Comparison of ENCODE assay signal across 1 cellular context in the genomic region with DNA sequence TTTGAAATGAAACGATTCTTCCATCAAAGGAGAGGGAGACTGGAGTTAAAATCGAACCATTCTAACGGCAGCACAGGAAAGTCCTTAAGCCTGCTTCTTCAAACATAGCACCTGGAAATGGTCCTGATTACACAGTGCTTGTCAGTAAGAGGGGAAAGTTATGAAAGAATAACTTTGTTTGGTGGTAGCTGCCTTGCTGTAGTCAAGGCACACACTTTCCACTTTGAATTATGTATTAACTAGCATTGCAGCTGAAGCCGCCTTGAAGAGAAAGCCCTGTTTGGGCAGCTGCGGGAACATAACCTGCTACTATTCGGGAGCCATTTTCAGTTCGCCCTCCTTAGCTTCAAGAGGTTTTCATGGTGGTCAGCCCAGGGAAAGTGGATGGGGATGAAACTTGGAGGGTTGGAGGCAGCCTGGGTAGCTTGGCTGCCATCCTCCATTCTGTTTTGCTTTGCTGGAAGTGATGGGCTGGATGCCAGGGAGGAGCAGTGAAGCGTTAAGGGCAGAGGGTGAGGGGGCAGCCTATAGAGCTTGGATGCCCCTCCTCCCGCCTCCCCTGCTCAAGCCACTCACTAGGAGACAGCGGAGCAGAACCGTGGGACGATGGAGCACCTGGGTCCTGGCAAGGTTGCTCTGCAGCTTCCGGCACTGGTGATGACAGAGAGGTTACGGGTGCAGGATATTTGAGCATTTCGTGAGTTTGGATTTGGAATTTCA.
TF ChIP-seq lines count a peak whose summit lies in the region.

No MANE protein-coding gene starts in this region.

TF ChIP-seq in HepG2, 621 proteins besides CTCF, POLR2A, EP300 and RAD21:
- TF ChIP-seq TOE1 (CRISPR knock-in tag; IDR thresholded peaks at IDR 0.05) (no peak), SP4 (CRISPR knock-in tag; IDR thresholded peaks at IDR 0.05) (0 out of 2 replicates have a peak, but pooled peaks have one; percentile 37), ZNF263 (CRISPR knock-in tag; IDR thresholded peaks at IDR 0.05) (peak; percentile 61), ZBTB7B (CRISPR knock-in tag; IDR thresholded peaks at IDR 0.05) (0 out of 2 replicates have a peak, but pooled peaks have one; percentile 20), ZNF253 (CRISPR knock-in tag; IDR thresholded peaks at IDR 0.05; ENCODE audit: borderline replicate concordance) (no peak), ZNF256 (CRISPR knock-in tag; conservative IDR thresholded peaks at IDR 0.05) (no peak), SIX1 (CRISPR knock-in tag; IDR thresholded peaks at IDR 0.05; ENCODE audit: borderline replicate concordance) (no peak), AHR (CRISPR knock-in tag; IDR thresholded peaks at IDR 0.05) (no peak), THYN1 (CRISPR knock-in tag; IDR thresholded peaks at IDR 0.05; ENCODE audit: borderline replicate concordance, low read depth) (no peak), ZNF143 (CRISPR knock-in tag; IDR thresholded peaks at IDR 0.05) (no peak), ZNF570 (CRISPR knock-in tag; IDR thresholded peaks at IDR 0.05; ENCODE audit: borderline replicate concordance) (no peak), ZNF180 (CRISPR knock-in tag; IDR thresholded peaks at IDR 0.05; ENCODE audit: borderline replicate concordance, low read depth) (no peak), ZNF605 (CRISPR knock-in tag; IDR thresholded peaks at IDR 0.05) (peak; percentile 53; the same call in 1 of the 2 replicates), MTF2 (CRISPR knock-in tag; IDR thresholded peaks at IDR 0.05; ENCODE audit: borderline replicate concordance) (no peak), ZNF136 (CRISPR knock-in tag; IDR thresholded peaks at IDR 0.05; ENCODE audit: low read depth) (no peak), ZSCAN25 (CRISPR knock-in tag; IDR thresholded peaks at IDR 0.05) (peak; percentile 69; the same call in 1 of the 2 replicates), SIX4 (CRISPR knock-in tag; IDR thresholded peaks at IDR 0.05) (no peak), RBFOX2 (IDR thresholded peaks at IDR 0.05; ENCODE audit: low read depth, low read length) (no peak)
- TF ChIP-seq, protein P1, sequence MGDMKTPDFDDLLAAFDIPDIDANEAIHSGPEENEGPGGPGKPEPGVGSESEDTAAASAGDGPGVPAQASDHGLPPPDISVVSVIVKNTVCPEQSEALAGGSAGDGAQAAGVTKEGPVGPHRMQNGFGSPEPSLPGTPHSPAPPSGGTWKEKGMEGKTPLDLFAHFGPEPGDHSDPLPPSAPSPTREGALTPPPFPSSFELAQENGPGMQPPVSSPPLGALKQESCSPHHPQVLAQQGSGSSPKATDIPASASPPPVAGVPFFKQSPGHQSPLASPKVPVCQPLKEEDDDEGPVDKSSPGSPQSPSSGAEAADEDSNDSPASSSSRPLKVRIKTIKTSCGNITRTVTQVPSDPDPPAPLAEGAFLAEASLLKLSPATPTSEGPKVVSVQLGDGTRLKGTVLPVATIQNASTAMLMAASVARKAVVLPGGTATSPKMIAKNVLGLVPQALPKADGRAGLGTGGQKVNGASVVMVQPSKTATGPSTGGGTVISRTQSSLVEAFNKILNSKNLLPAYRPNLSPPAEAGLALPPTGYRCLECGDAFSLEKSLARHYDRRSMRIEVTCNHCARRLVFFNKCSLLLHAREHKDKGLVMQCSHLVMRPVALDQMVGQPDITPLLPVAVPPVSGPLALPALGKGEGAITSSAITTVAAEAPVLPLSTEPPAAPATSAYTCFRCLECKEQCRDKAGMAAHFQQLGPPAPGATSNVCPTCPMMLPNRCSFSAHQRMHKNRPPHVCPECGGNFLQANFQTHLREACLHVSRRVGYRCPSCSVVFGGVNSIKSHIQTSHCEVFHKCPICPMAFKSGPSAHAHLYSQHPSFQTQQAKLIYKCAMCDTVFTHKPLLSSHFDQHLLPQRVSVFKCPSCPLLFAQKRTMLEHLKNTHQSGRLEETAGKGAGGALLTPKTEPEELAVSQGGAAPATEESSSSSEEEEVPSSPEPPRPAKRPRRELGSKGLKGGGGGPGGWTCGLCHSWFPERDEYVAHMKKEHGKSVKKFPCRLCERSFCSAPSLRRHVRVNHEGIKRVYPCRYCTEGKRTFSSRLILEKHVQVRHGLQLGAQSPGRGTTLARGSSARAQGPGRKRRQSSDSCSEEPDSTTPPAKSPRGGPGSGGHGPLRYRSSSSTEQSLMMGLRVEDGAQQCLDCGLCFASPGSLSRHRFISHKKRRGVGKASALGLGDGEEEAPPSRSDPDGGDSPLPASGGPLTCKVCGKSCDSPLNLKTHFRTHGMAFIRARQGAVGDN (CRISPR knock-in tag; IDR thresholded peaks at IDR 0.05), result peak; percentile 32; the same call in 1 of the 2 replicates
- TF ChIP-seq, protein P2, sequence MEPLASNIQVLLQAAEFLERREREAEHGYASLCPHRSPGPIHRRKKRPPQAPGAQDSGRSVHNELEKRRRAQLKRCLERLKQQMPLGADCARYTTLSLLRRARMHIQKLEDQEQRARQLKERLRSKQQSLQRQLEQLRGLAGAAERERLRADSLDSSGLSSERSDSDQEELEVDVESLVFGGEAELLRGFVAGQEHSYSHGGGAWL (CRISPR knock-in tag; IDR thresholded peaks at IDR 0.05), result 0 out of 2 replicates have a peak, but pooled peaks have one; percentile 33
- TF ChIP-seq, protein P3, sequence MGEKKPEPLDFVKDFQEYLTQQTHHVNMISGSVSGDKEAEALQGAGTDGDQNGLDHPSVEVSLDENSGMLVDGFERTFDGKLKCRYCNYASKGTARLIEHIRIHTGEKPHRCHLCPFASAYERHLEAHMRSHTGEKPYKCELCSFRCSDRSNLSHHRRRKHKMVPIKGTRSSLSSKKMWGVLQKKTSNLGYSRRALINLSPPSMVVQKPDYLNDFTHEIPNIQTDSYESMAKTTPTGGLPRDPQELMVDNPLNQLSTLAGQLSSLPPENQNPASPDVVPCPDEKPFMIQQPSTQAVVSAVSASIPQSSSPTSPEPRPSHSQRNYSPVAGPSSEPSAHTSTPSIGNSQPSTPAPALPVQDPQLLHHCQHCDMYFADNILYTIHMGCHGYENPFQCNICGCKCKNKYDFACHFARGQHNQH (CRISPR knock-in tag; IDR thresholded peaks at IDR 0.05), result 0 out of 2 replicates have a peak, but pooled peaks have one; percentile 20
